ENCODE assay signal across 12 cellular contexts in the genomic region with DNA sequence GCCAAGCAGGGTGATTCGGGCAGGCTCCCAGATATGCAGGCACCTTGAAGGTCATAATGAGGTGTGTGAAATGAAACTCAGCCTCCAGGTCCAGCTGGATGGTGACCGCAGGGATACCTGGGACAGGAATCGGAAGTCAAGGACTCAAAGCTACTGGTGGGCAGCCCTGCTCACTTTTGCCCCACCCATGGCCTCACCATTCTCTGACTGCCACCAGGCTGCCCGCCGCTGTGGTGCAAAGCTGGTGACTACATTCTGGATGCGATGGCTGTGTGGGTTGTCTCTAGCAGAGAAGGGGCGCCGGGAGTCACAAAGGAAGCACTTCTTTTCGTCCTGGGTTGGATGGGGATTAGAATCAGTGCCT. TPM values are rescaled to one million over a fixed set of nuclear protein-coding genes. Genes with fewer than 3 reads are reported as not detected.
DNase-seq lines count a peak whose midpoint lies in the region; ATAC-seq and TF ChIP-seq lines count a peak whose summit lies in the region.
"Had no signal": no experiment of that assay in that cellular context is flagged by ENCODE, and none has a peak within 500 bp of the region (broad histone marks: within the 10 kb centered on the region; RNA-seq: fewer than 3 reads in every experiment).

No MANE protein-coding gene starts in this region.

- no peaks in the 10 kb centered on the region for H3K9me3 ChIP-seq in ES-I3 (ENCODE audit: control insufficient read depth, insufficient read depth, low read length)
- H3K9me3 ChIP-seq in iPS-15b (ENCODE audit: control insufficient read depth, insufficient read depth, low read length) = no peaks in the 10 kb centered on the region
- no peaks in the 10 kb centered on the region for H3K9me3 ChIP-seq in sigmoid colon

- no peak for TF ChIP-seq POLR2A in sigmoid colon (IDR thresholded peaks at IDR 0.05)

- H3K36me3 Mint-ChIP-seq in natural killer cell = no peaks in the 10 kb centered on the region

- intact Hi-C loops in sigmoid colon (cut with DNase I) (loop anchor here (5.0 kb wide), 1 partner anchor 35 kb away; a partner anchor contains a TSS), natural killer cell (cut with micrococcal nuclease) (no loop called here)

- 57 to 73% methylated on average over 9 of the region's 9 CpGs for WGBS in sigmoid colon, 2 donors

- TF ChIP-seq CTCF in astrocyte of the spinal cord (IDR thresholded peaks at IDR 0.05; ENCODE audit: low read depth, low read length) (no peak), sigmoid colon (IDR thresholded peaks at IDR 0.05) (no peak), natural killer cell (IDR thresholded peaks at IDR 0.05) (no peak)

- no peak for TF ChIP-seq EP300 in sigmoid colon (IDR thresholded peaks at IDR 0.05)

- H3K4me3 Mint-ChIP-seq in natural killer cell = no peak overlapping the region

- in situ Hi-C loops in astrocyte of the spinal cord (cut with HindIII; ENCODE audit: low sequenced_read_pairs) = no loop called here

- ATAC-seq in natural killer cell = no peak

- H3K4me1 ChIP-seq in ES-I3 (ENCODE audit: insufficient read depth, low read length) (peaks cover 4% of the 10 kb centered on the region), iPS-15b (ENCODE audit: control insufficient read depth, insufficient read depth, low read length) (peaks cover 3% of the 10 kb centered on the region), sigmoid colon (peaks cover 0 to 37% (median 33%) of the 10 kb centered on the region in 4 donors)

- H3K27me3 Mint-ChIP-seq in natural killer cell (ENCODE audit: low read depth in 2 of 2) = peaks cover 0 to 20% of the 10 kb centered on the region in 2 donors

- peak overlapping the region; percentile 91 for H3K9ac ChIP-seq in ES-I3 (ENCODE audit: low read depth, low read length)
- H3K9ac ChIP-seq in iPS-15b (ENCODE audit: low read depth, low read length) = peak overlapping the region; percentile 74

- no peak for DNase-seq in astrocyte of the spinal cord (ENCODE audit: low read depth, low spot score)
- no peak for DNase-seq in sigmoid colon
- no peak for DNase-seq in natural killer cell
- no peak for DNase-seq in stimulated activated CD4-positive, alpha-beta T cell treated with anti-CD3 and anti-CD28 coated beads, Interleukin-2, amount 100 ng/mL, for 48 hours
- DNase-seq in DMS 273 treated with DMSO at 0.1 percent for 48 hours (lab: John Stamatoyannopoulos, UW) = no peak
- no peak for DNase-seq in OCI-M1 (lab: John Stamatoyannopoulos, UW)
- DNase-seq: activated gamma-delta T cell treated with Interleukin-2 at 50 U/mL for 16 hours, hippocampal formation, NCI-H1694, T-helper 2 cell had no signal

- H3K36me3 ChIP-seq in ES-I3 (ENCODE audit: insufficient read depth, low read length) (no peaks in the 10 kb centered on the region), iPS-15b (ENCODE audit: control insufficient read depth, insufficient read depth, low read length) (peaks cover 8% of the 10 kb centered on the region), sigmoid colon (peaks cover 5 to 42% (median 13%) of the 10 kb centered on the region in 4 donors)

- H3K4me3 ChIP-seq in astrocyte of the spinal cord (ENCODE audit: low read depth, low read length) (peak overlapping the region; percentile 81), iPS-15b (ENCODE audit: low read depth, low read length) (peak overlapping the region; percentile 91), sigmoid colon (peak overlapping the region; percentile 64 to 86 (median 69))

- no peak overlapping the region for H3K27ac Mint-ChIP-seq in natural killer cell

- H3K9me3 Mint-ChIP-seq in natural killer cell = no peaks in the 10 kb centered on the region

- peak overlapping the region; percentile 87 to 97 (median 92) for H3K27ac ChIP-seq in sigmoid colon

- no peaks in the 10 kb centered on the region for H3K27me3 ChIP-seq in iPS-15b (ENCODE audit: control insufficient read depth, insufficient read depth, low read length)
- no peaks in the 10 kb centered on the region for H3K27me3 ChIP-seq in sigmoid colon

- peaks cover 0 to 5% of the 10 kb centered on the region in 2 donors for H3K4me1 Mint-ChIP-seq in natural killer cell

RNA-seq across cellular contexts. Expression of a gene that starts 0.8 kb away (rescaled TPM):
- 100 to 1,000 TPM; 252 to 612 (median 330) TPM for total RNA-seq in sigmoid colon
- 10 to 100 TPM; 10.2 to 85.0 (median 26.6) TPM for polyA plus RNA-seq in sigmoid colon
- 1 to 10 TPM in 2 of 3 donors, under 1 TPM in 1; 0.75 to 1.7 (median 1.2) TPM for total RNA-seq in natural killer cell

RNA-seq across cellular contexts. Expression of a gene that starts 11.4 kb away (rescaled TPM):
- total RNA-seq in sigmoid colon = 10 to 100 TPM; 48.2 to 98.4 (median 55.7) TPM
- 10 to 100 TPM; 22.2 to 33.8 (median 27.3) TPM for polyA plus RNA-seq in sigmoid colon
- total RNA-seq in natural killer cell = 10 to 100 TPM; 68.6 to 71.5 (median 68.6) TPM

RNA-seq across cellular contexts. Expression of a gene that starts 27.5 kb away (rescaled TPM):
- 100 to 1,000 TPM; 158 to 262 (median 202) TPM for total RNA-seq in sigmoid colon
- polyA plus RNA-seq in sigmoid colon = 100 to 1,000 TPM; 243 to 363 (median 245) TPM
- total RNA-seq in natural killer cell = 100 to 1,000 TPM; 250 to 280 (median 258) TPM

RNA-seq across cellular contexts. Expression of a gene that starts 34.1 kb away (rescaled TPM):
- total RNA-seq in sigmoid colon = 10 to 100 TPM; 12.5 to 27.3 (median 16.4) TPM
- polyA plus RNA-seq in sigmoid colon = 10 to 100 TPM; 13.4 to 23.0 (median 15.6) TPM
- total RNA-seq in natural killer cell = 10 to 100 TPM; 13.8 to 20.6 (median 15.6) TPM

RNA-seq across cellular contexts. Expression of a gene that starts 38.2 kb away (rescaled TPM):
- total RNA-seq in sigmoid colon = 100 to 1,000 TPM in 2 of 4 donors, 10 to 100 TPM in 2; 68.4 to 255 (median 135) TPM
- 10 to 100 TPM; 16.8 to 43.1 (median 18.0) TPM for polyA plus RNA-seq in sigmoid colon
- total RNA-seq in natural killer cell = 100 to 1,000 TPM; 220 to 230 (median 227) TPM

Comparison
In these comparisons a context has a peak if more than half of its experiments do, and no peak if none do; other contexts are left out.
1. RNA of a gene that starts 0.8 kb away (total RNA-seq): 252 to 612 TPM in sigmoid colon; 0.75 to 1.7 TPM in natural killer cell; every median in the first group is over 10 times any median in the second.
2. Peak in every context shown above with its lines, with median percentiles within 50 percentile points of each other: H3K4me3 ChIP-seq.